16 cellular contexts compared by ENCODE assay signal in genomic region chr1:112870887-112871646, GRCh38.
DNase-seq lines count a peak whose midpoint lies in the region; ATAC-seq, FAIRE-seq and TF ChIP-seq lines count a peak whose summit lies in the region.
"Had no signal": no experiment of that assay in that cellular context is flagged by ENCODE, and none has a peak within 500 bp of the region (broad histone marks: within the 10 kb centered on the region; RNA-seq: fewer than 3 reads in every experiment).

No MANE protein-coding gene starts in this region.

- no peak overlapping the region for H2BK12ac ChIP-seq in H1 (ENCODE audit: low read depth, low read length)

- H3K23ac ChIP-seq in H1 (ENCODE audit: insufficient read length), result no peak overlapping the region

- CTCF ChIA-PET in H1 (lab: Charles Lee; ENCODE audit: partially characterized antibody), result interaction anchor here (0.7 to 5.7 kb wide), 14 partner anchors 9 to 202 kb away, joined by 3 to 40 read pairs (median 3); partner anchors contain the start of gene LRIG2

- H3K36me3 ChIP-seq in H1 (ENCODE audit: control insufficient read depth in 2 of 4, insufficient read depth in 4 of 4, low read length in 3 of 4), result no peaks in the 10 kb centered on the region
- no peaks in the 10 kb centered on the region for H3K36me3 ChIP-seq in small intestine (ENCODE audit: control insufficient read depth in 2 of 2, insufficient read depth in 2 of 2, low read length in 2 of 2)
- H3K36me3 ChIP-seq: BLaER1 had no signal

- H2BK5ac ChIP-seq in H1 (ENCODE audit: low read depth, low read length), result no peak overlapping the region

- ATAC-seq in GM18873 (IDR thresholded peaks at IDR 0.05; ENCODE audit: low FRiP score, unreplicated experiment) (no peak), GM21786 (IDR thresholded peaks at IDR 0.05; ENCODE audit: unreplicated experiment) (no peak)
- ATAC-seq: PC-3, T-cell had no signal

- H3K14ac ChIP-seq in H1 (ENCODE audit: insufficient read length), result no peak overlapping the region

- H3K4ac ChIP-seq in H1 (replicated peaks; ENCODE audit: insufficient read length, low read depth, low read length), result no peak overlapping the region

- H4K91ac ChIP-seq in H1 (replicated peaks; ENCODE audit: insufficient read length, low read length), result no peak overlapping the region

- no peaks in the 10 kb centered on the region for H3K79me2 ChIP-seq in H1 (ENCODE audit: control insufficient read depth in 1 of 2, insufficient read depth in 2 of 2, low read length in 2 of 2)

- POLR2A ChIA-PET in H1 (lab: Charles Lee; ENCODE audit: partially characterized antibody), result interaction anchor here (1.0 kb wide), 3 partner anchors 7 to 52 kb away, joined by 3 read pairs; no protein-coding TSS in a partner anchor

- 87% methylated on average over 5 of the region's 5 CpGs; no CpG with 5 or more reads in 1 of the 2 experiments for WGBS in H1 (ENCODE audit: extremely low coverage in 1 of 2, insufficient coverage in 1 of 2, insufficient read length in 1 of 2, insufficient replicate concordance in 2 of 2, low coverage in 1 of 2, low lambda C conversion rate in 2 of 2, missing lambda C conversion rate in 1 of 2), 2 experiments
- 63 to 80% (median 68%) methylated on average over 5 of the region's 5 CpGs for WGBS in small intestine, 3 donors

- FAIRE-seq in H1 (lab: Jason Lieb, UNC), result no peak
- FAIRE-seq in small intestine (lab: Jason Lieb, UNC), result no peak

- H2AK5ac ChIP-seq in H1 (ENCODE audit: low read depth, low read length), result peak overlapping the region; percentile 75; the same call in 1 of the 2 replicates

- H2BK120ac ChIP-seq in H1 (replicated peaks; ENCODE audit: low read depth, low read length), result no peak overlapping the region

- H3K56ac ChIP-seq in H1 (replicated peaks; ENCODE audit: insufficient read length, low read depth, low read length), result no peak overlapping the region

- no peak overlapping the region for H3K27ac ChIP-seq in H1 (ENCODE audit: low read depth, low read length)
- H3K27ac ChIP-seq in small intestine (ENCODE audit: low read depth in 1 of 2, low read length in 1 of 2), result peak overlapping the region; percentile 34 to 39
- H3K27ac ChIP-seq: BLaER1 had no signal

- H3K9me3 ChIP-seq in H1 (ENCODE audit: insufficient read depth in 2 of 2, low read depth in 1 of 2, low read length in 1 of 2) (no peaks in the 10 kb centered on the region), small intestine (ENCODE audit: control insufficient read depth, low read depth) (no peaks in the 10 kb centered on the region)
- H3K9me3 ChIP-seq: BLaER1 had no signal

- no peaks in the 10 kb centered on the region; a peak in 1 of 7 replicates for H3K27me3 ChIP-seq in H1 (replicated peaks in 1 of 4; ENCODE audit: control insufficient read depth in 3 of 4, extremely low read depth in 1 of 4, insufficient read depth in 3 of 4, low read length in 3 of 4)
- no peaks in the 10 kb centered on the region for H3K27me3 ChIP-seq in small intestine (ENCODE audit: control insufficient read depth in 2 of 2, insufficient read depth in 2 of 2, low read length in 2 of 2)
- H3K27me3 ChIP-seq: BLaER1 had no signal

- no peak for TF ChIP-seq EP300 in H1 (IDR thresholded peaks at IDR 0.05; ENCODE audit: borderline replicate concordance in 1 of 2, low read depth in 2 of 2, low read length in 2 of 2)

- H4K20me1 ChIP-seq in H1 (replicated peaks in 1 of 2; ENCODE audit: control insufficient read depth in 1 of 2, insufficient read depth in 2 of 2, low read length in 2 of 2), result no peaks in the 10 kb centered on the region
- H4K20me1 ChIP-seq: BLaER1 had no signal

- H3K4me1 ChIP-seq in H1 (replicated peaks in 1 of 4; ENCODE audit: control insufficient read depth in 3 of 4, insufficient read depth in 4 of 4, low read length in 3 of 4) (peaks cover 0 to 5% (median 2%) of the 10 kb centered on the region in 4 experiments; a peak in 6 of 7 replicates), small intestine (ENCODE audit: control insufficient read depth in 2 of 2, insufficient read depth in 1 of 2, low read depth in 1 of 2, low read length in 1 of 2) (peaks cover 0 to 6% of the 10 kb centered on the region in 2 donors)

- 0 out of 2 replicates have a peak overlapping the region, but pooled peaks have one; percentile 1 for H2BK15ac ChIP-seq in H1 (ENCODE audit: low read length)

- no peak overlapping the region for H4K5ac ChIP-seq in H1 (ENCODE audit: insufficient read length, low read depth, low read length)

- H3K4me3 ChIP-seq in H1 (ENCODE audit: extremely low read depth in 1 of 4, insufficient read depth in 2 of 4, low read depth in 3 of 4, low read length in 4 of 4) (no peak overlapping the region), small intestine (ENCODE audit: low read depth in 1 of 2, low read length in 2 of 2) (no peak overlapping the region)
- H3K4me3 ChIP-seq: BLaER1 had no signal

- no peaks in the 10 kb centered on the region for H3K23me2 ChIP-seq in H1 (ENCODE audit: low read depth, low read length)

- no peak for TF ChIP-seq POLR2A in H1 (IDR thresholded peaks at IDR 0.05; ENCODE audit: control extremely low read depth in 1 of 2, low read depth in 2 of 2, low read length in 2 of 2)

- no peak for TF ChIP-seq CTCF in H1 (IDR thresholded peaks at IDR 0.05; ENCODE audit: control extremely low read depth in 1 of 3, insufficient read depth in 1 of 3, low read depth in 1 of 3, low read length in 3 of 3)

- no peak overlapping the region for H3K4me2 ChIP-seq in H1 (ENCODE audit: insufficient read depth in 1 of 2, low read depth in 2 of 2, low read length in 2 of 2)
- H3K4me2 ChIP-seq: BLaER1 had no signal

- TF ChIP-seq RAD21 in H1 (IDR thresholded peaks at IDR 0.05 in 1 of 2, conservative IDR thresholded peaks at IDR 0.05 in 1 of 2; ENCODE audit: low read depth in 2 of 2, low read length in 2 of 2), result no peak

- no peak overlapping the region for H3K18ac ChIP-seq in H1 (ENCODE audit: extremely low read depth, low read length)

- DNase-seq in NCI-H1417 treated with DMSO at 0.1 percent for 48 hours (lab: John Stamatoyannopoulos, UW), result peak; percentile 44
- DNase-seq in NCI-H2227 treated with DMSO at 0.1 percent for 48 hours (lab: John Stamatoyannopoulos, UW), result peak; percentile 94
- DNase-seq in H1 (ENCODE audit: low read depth in 1 of 2, low spot score in 2 of 2), result no peak
- DNase-seq in small intestine, result peak; percentile 66
- no peak for DNase-seq in NOMO-1 treated with DMSO at 0.1 percent for 48 hours (lab: John Stamatoyannopoulos, UW; ENCODE audit: unreplicated experiment)
- no peak for DNase-seq in cerebellar cortex (ENCODE audit: low spot score)
- DNase-seq: Kasumi-1; NCI-H1694 treated with DMSO at 0.1 percent for 48 hours; NCI-H2171 treated with DMSO at 0.1 percent for 48 hours; NCI-H510A treated with DMSO at 0.1 percent for 48 hours; NK-92 treated with Interleukin-12 subunit alpha and Interleukin-12 subunit beta, amount 100 ng/mL, for 24 hours; PC-3; T-cell had no signal

- no peaks in the 10 kb centered on the region for H3K79me1 ChIP-seq in H1 (ENCODE audit: low read depth, low read length)

- no peak overlapping the region for H2AFZ ChIP-seq in H1 (ENCODE audit: low read length)

- no peak overlapping the region; a peak in 1 of 7 replicates for H3K9ac ChIP-seq in H1 (replicated peaks in 1 of 4; ENCODE audit: extremely low read depth in 1 of 4, low read depth in 3 of 4, low read length in 3 of 4)
- H3K9ac ChIP-seq: BLaER1 had no signal

- no peak overlapping the region for H2BK20ac ChIP-seq in H1 (ENCODE audit: low read length)

- H4K8ac ChIP-seq in H1 (ENCODE audit: extremely low read depth, insufficient read depth, low read length), result no peak overlapping the region

TF ChIP-seq in H1, 55 proteins besides CTCF, POLR2A, EP300 and RAD21 (continues in another document):
- TF ChIP-seq SUZ12 (IDR thresholded peaks at IDR 0.05; ENCODE audit: low read length) (no peak), CTBP2 (IDR thresholded peaks at IDR 0.05; ENCODE audit: borderline replicate concordance, insufficient read depth, insufficient read length, low read length) (no peak), TCF12 (IDR thresholded peaks at IDR 0.05; ENCODE audit: low read depth, low read length) (no peak), SIN3A (conservative IDR thresholded peaks at IDR 0.05 in 1 of 2, IDR thresholded peaks at IDR 0.05 in 1 of 2; ENCODE audit: low read depth in 1 of 2, low read length in 2 of 2) (no peak), GTF2F1 (IDR thresholded peaks at IDR 0.05; ENCODE audit: borderline replicate concordance, low read depth, low read length) (no peak)

Comparison
In these comparisons a context has a peak if more than half of its experiments do, and no peak if none do; other contexts are left out.
1. DNase-seq: peak in NCI-H1417 treated with DMSO at 0.1 percent for 48 hours (single experiment), NCI-H2227 treated with DMSO at 0.1 percent for 48 hours (single experiment) and small intestine (single experiment); none in H1 (0 of 2), NOMO-1 treated with DMSO at 0.1 percent for 48 hours (single experiment) and cerebellar cortex (single experiment).